ENCODE assay signal across 1 cellular context in the genomic region with DNA sequence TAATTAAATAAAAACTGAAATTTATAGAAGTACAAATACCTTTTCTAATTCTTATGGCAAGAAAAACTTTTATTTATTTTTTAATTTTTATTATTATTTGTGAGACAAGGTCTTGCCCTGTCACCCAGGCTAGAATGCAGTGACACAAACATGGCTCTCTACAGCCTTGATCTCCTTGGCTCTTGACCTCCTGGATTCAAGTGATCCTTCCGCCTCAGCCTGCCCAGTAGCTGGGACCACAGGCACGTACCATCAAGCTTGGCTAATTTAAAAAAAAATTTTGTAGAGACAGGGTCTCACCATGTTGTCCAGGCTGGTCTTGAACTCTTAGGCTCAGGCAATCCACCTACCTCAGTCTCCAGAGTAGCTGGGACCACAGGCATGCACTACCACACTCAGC.
TF ChIP-seq lines count a peak whose summit lies in the region.

No MANE protein-coding gene starts in this region.

TF ChIP-seq in K562, 482 proteins besides CTCF, POLR2A, EP300 and RAD21:
- TF ChIP-seq NFIX (CRISPR knock-in tag; IDR thresholded peaks at IDR 0.05; ENCODE audit: low read depth) (no peak), ZSCAN32 (CRISPR knock-in tag; IDR thresholded peaks at IDR 0.05) (no peak), BCL6 (CRISPR knock-in tag; IDR thresholded peaks at IDR 0.05) (no peak), SIRT6 (IDR thresholded peaks at IDR 0.05; ENCODE audit: low read depth, low read length) (no peak), PCBP1 (IDR thresholded peaks at IDR 0.05; ENCODE audit: low read depth, low read length, poor library complexity, severe bottlenecking) (no peak), KDM1A (IDR thresholded peaks at IDR 0.05) (no peak), CBX1 (IDR thresholded peaks at IDR 0.05; ENCODE audit: low read depth) (no peak), PATZ1 (CRISPR knock-in tag; IDR thresholded peaks at IDR 0.05; ENCODE audit: borderline replicate concordance) (no peak), CTBP1 (IDR thresholded peaks at IDR 0.05; ENCODE audit: borderline replicate concordance) (no peak), ZNF511 (CRISPR knock-in tag; IDR thresholded peaks at IDR 0.05) (no peak)
